14 cellular contexts compared by ENCODE assay signal in genomic region chr2:207459990-207460757, GRCh38.
A peak's percentile ranks its signal among the peaks of the same experiment; 100 is the strongest.
DNase-seq lines count a peak whose midpoint lies in the region; ATAC-seq and TF ChIP-seq lines count a peak whose summit lies in the region.
"Had no signal": no experiment of that assay in that cellular context is flagged by ENCODE, and none has a peak within 500 bp of the region (broad histone marks: within the 10 kb centered on the region; RNA-seq: fewer than 3 reads in every experiment).

No MANE protein-coding gene starts in this region.

- no peaks in the 10 kb centered on the region for H3K79me2 ChIP-seq in OCI-LY3 (ENCODE audit: low read length)

- DNase-seq in GM12865 (ENCODE audit: low read depth) (peak; percentile 67), SHP77 (lab: John Stamatoyannopoulos, UW) (no peak), T-helper 1 cell (no peak), NCI-H2107 treated with DMSO at 0.1 percent for 48 hours (lab: John Stamatoyannopoulos, UW; ENCODE audit: unreplicated experiment) (no peak), DMS153 (lab: John Stamatoyannopoulos, UW) (no peak)
- DNase-seq: activated CD8-positive, alpha-beta memory T cell treated with anti-CD3 and anti-CD28 coated beads, Interleukin-2, amount 50 U/mL, for 4 hours; AML-193; islet precursor cell; KBM-7 had no signal

- H3K9me3 ChIP-seq in OCI-LY3 (ENCODE audit: insufficient read depth, low read length), result no peaks in the 10 kb centered on the region

- TF ChIP-seq CTCF in GM12865 (IDR thresholded peaks at IDR 0.05; ENCODE audit: insufficient read depth, low read depth, low read length, missing control alignments), result no peak
- TF ChIP-seq CTCF in OCI-LY3 (IDR thresholded peaks at IDR 0.05; ENCODE audit: low read depth, low read length), result no peak

- H3K27me3 ChIP-seq in OCI-LY3 (ENCODE audit: low read depth, low read length), result no peaks in the 10 kb centered on the region

- H3K9ac ChIP-seq in OCI-LY3 (ENCODE audit: low read length), result no peak overlapping the region

- H3K4me3 ChIP-seq in GM12865 (ENCODE audit: low read depth, low read length), result no peak overlapping the region
- H3K4me3 ChIP-seq in OCI-LY3 (ENCODE audit: low read length), result peak overlapping the region; percentile 3; the same call in 1 of the 2 replicates

- no peaks in the 10 kb centered on the region for H4K20me1 ChIP-seq in OCI-LY3 (ENCODE audit: insufficient read depth, low read length)

- H3K4me1 ChIP-seq in OCI-LY3 (ENCODE audit: low read length), result peaks cover 12% of the 10 kb centered on the region

- peak overlapping the region; percentile 48 for H3K4me2 ChIP-seq in OCI-LY3 (ENCODE audit: low read length)

- H3K36me3 ChIP-seq in OCI-LY3 (replicated peaks; ENCODE audit: low read depth, low read length), result no peaks in the 10 kb centered on the region

- H3K27ac ChIP-seq in OCI-LY3 (ENCODE audit: low read length), result no peak overlapping the region

- H2AFZ ChIP-seq in OCI-LY3 (ENCODE audit: low read depth, low read length), result no peak overlapping the region

- peak; percentile 62 for ATAC-seq in GM19328 (IDR thresholded peaks at IDR 0.05; ENCODE audit: unreplicated experiment)
- peak; percentile 90 for ATAC-seq in HG02852 (IDR thresholded peaks at IDR 0.05; ENCODE audit: unreplicated experiment)
- ATAC-seq: HCT116, SK-N-SH treated with all-trans-retinoic acid at 6 μM for 48 hours had no signal
